8 cellular contexts compared by ENCODE assay signal in the genomic region with DNA sequence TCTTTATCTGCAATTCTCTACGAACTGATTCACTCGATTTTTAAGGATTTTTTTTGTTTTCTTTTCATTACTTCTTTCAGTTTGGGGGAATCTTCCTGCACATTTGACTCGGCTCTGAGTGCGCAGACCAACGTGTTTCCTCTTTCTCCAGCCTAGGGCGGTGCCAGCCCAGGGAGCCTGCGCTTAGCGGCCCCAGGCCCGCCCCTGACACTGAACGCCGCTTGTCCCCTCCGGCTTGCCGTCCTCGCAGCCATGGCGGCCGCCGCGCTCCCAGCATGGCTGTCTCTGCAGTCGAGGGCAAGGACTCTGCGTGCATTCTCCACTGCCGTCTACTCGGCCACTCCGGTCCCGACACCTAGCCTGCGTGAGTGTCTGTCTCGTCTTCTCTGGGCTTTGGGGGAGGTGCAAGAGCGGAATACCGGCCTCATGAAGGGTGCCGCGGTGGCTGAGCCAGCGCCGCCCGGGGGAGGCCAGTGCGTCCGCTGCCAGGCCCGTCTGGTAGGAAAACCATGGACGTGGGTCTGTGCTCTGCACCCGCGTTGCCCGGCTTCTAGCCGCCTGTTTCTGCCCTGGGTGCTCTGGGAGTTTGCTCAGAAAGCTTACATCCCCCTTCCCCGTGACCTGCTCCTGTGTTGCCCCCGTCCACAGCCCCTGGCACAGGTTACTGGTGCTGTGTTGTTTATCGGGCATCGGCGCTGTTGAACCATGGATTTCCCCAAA. TPM values are rescaled to one million over a fixed set of nuclear protein-coding genes. Genes with fewer than 3 reads are reported as not detected.
DNase-seq lines count a peak whose midpoint lies in the region; ATAC-seq lines count a peak whose summit lies in the region.

A gene (plus strand): TSS at position 241 of the 720 bp plus-strand sequence. CDS start 12 bp downstream, at position 253.

- peak; percentile 95 for ATAC-seq in GM19025 (IDR thresholded peaks at IDR 0.05; ENCODE audit: low read depth, unreplicated experiment)
- ATAC-seq in HG03280 (IDR thresholded peaks at IDR 0.05; ENCODE audit: unreplicated experiment): peak; percentile 97

- DNase-seq in AML-193 (lab: John Stamatoyannopoulos, UW) (peak; percentile 81 to 85), NCI-H460 (ENCODE audit: extremely low read depth, low read depth) (peak; percentile 74), cerebellum (ENCODE audit: low spot score) (peak; percentile 85), kidney glomerular epithelial cell (lab: John Stamatoyannopoulos, UW) (peak; percentile 93)
- DNase-seq in activated CD4-positive, alpha-beta T cell treated with anti-CD3 and anti-CD28 coated beads for 1 hour: peak; percentile 85
- peak; percentile 81 to 88 for DNase-seq in stimulated activated CD4-positive, alpha-beta T cell treated with anti-CD3 and anti-CD28 coated beads, Interleukin-15, amount 100 ng/mL, for 48 hours (ENCODE audit: low read depth in 2 of 2)

RNA-seq across cellular contexts. Expression of the gene that starts here (rescaled TPM):
- total RNA-seq in NCI-H460 (2014; rRNA removed; shearing (Covaris generic)): 138 and 139 TPM in 2 replicates
- 86.4 and 89.3 TPM in 2 replicates for polyA plus RNA-seq in NCI-H460 (2014; cell fraction: nucleus; rRNA removed)
- 36.1 TPM for total RNA-seq in cerebellum

Comparison
In these comparisons a context has a peak if more than half of its experiments do, and no peak if none do; other contexts are left out.
1. Peak in every context shown above with its lines: DNase-seq and ATAC-seq.